ENCODE assay signal across 1 cellular context in the genomic region with DNA sequence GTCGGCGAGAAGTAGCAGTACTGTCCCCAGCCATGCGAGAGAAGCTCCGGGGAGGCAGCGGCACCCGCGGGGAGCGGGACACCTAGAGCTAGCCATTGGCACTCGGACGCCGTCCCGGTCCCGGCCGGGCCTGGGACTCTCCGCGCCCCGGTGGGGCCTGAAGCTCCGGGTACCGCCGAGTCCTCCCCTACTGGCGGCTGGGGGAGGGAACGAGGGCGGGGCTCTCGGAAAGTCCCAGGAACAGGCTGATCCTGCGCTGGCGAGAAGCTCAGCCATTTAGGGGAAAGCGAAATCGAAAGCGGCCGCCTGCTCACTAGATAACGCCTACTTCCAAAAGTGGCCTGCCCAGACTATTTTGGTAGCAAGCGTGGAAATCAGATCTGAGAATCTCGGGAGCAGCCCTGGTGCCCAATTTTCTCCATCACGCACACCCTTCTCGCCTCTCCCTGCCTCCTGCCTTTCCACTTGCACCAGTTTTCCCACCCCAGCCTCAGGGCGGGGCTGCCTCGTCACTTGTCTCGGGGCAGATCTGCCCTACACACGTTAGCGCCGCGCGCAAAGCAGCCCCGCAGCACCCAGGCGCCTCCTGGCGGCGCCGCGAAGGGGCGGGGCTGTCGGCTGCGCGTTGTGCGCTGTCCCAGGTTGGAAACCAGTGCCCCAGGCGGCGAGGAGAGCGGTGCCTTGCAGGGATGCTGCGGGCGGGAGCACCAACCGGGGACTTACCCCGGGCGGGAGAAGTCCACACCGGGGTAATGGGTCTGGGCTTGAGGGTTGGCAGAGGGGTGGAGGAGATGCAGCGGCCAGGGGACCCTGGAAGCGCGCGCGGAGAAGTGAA.
TF ChIP-seq lines count a peak whose summit lies in the region.

PSMB9 (plus strand) TSS at position 652 of the 835 bp plus-strand sequence; CDS start at position 690, 38 bp downstream.
A gene with protein sequence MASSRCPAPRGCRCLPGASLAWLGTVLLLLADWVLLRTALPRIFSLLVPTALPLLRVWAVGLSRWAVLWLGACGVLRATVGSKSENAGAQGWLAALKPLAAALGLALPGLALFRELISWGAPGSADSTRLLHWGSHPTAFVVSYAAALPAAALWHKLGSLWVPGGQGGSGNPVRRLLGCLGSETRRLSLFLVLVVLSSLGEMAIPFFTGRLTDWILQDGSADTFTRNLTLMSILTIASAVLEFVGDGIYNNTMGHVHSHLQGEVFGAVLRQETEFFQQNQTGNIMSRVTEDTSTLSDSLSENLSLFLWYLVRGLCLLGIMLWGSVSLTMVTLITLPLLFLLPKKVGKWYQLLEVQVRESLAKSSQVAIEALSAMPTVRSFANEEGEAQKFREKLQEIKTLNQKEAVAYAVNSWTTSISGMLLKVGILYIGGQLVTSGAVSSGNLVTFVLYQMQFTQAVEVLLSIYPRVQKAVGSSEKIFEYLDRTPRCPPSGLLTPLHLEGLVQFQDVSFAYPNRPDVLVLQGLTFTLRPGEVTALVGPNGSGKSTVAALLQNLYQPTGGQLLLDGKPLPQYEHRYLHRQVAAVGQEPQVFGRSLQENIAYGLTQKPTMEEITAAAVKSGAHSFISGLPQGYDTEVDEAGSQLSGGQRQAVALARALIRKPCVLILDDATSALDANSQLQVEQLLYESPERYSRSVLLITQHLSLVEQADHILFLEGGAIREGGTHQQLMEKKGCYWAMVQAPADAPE (minus strand): TSS at position 164 of the 835 bp plus-strand sequence. CDS start 68 bp downstream, at position 96.

TF ChIP-seq in IMR-90, 13 proteins besides CTCF, POLR2A, EP300 and RAD21:
- TF ChIP-seq, protein P1, sequence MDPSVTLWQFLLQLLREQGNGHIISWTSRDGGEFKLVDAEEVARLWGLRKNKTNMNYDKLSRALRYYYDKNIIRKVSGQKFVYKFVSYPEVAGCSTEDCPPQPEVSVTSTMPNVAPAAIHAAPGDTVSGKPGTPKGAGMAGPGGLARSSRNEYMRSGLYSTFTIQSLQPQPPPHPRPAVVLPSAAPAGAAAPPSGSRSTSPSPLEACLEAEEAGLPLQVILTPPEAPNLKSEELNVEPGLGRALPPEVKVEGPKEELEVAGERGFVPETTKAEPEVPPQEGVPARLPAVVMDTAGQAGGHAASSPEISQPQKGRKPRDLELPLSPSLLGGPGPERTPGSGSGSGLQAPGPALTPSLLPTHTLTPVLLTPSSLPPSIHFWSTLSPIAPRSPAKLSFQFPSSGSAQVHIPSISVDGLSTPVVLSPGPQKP (IDR thresholded peaks at IDR 0.05; ENCODE audit: borderline replicate concordance, low read depth, low read length) = no peak
- TF ChIP-seq RFX5 (IDR thresholded peaks at IDR 0.05; ENCODE audit: low read depth, low read length) (peak; percentile 99), BHLHE40 (IDR thresholded peaks at IDR 0.05; ENCODE audit: low read depth, low read length) (peak; percentile 48), CEBPB (IDR thresholded peaks at IDR 0.05; ENCODE audit: low read depth, low read length) (no peak), SMC3 (IDR thresholded peaks at IDR 0.05; ENCODE audit: low read depth, low read length) (peak; percentile 72), MAZ (IDR thresholded peaks at IDR 0.05; ENCODE audit: borderline replicate concordance, low read depth, low read length) (peak; percentile 83), MXI1 (IDR thresholded peaks at IDR 0.05; ENCODE audit: borderline replicate concordance, low read depth, low read length) (peak; percentile 69)
